Comparison of ENCODE assay signal across 1 cellular context in genomic region chr3:15042936-15043335, GRCh38.
TF ChIP-seq lines count a peak whose summit lies in the region.

No MANE protein-coding gene starts in this region.

TF ChIP-seq in endothelial cell of umbilical vein, 7 proteins besides CTCF, POLR2A, EP300 and RAD21 (continued from another document):
- peak; percentile 42 for TF ChIP-seq GATA2 (IDR thresholded peaks at IDR 0.05; ENCODE audit: insufficient read depth, insufficient read length, low read depth, low read length)
- TF ChIP-seq POLR2AphosphoS5 (IDR thresholded peaks at IDR 0.05; ENCODE audit: insufficient read depth, low read depth, low read length), result no peak
- no peak for TF ChIP-seq MAX (IDR thresholded peaks at IDR 0.05; ENCODE audit: insufficient read depth, insufficient read length)
- no peak for TF ChIP-seq FOS (IDR thresholded peaks at IDR 0.05; ENCODE audit: borderline replicate concordance, insufficient read depth, low read length)
- no peak for TF ChIP-seq MYC (IDR thresholded peaks at IDR 0.05; ENCODE audit: low read depth, low read length)
- TF ChIP-seq EZH2 (IDR thresholded peaks at IDR 0.05; ENCODE audit: borderline replicate concordance, low read depth, low read length, severe bottlenecking), result no peak
TF ChIP-seq in endothelial cell of umbilical vein: peak in this region for 2.
